In the genomic region with DNA sequence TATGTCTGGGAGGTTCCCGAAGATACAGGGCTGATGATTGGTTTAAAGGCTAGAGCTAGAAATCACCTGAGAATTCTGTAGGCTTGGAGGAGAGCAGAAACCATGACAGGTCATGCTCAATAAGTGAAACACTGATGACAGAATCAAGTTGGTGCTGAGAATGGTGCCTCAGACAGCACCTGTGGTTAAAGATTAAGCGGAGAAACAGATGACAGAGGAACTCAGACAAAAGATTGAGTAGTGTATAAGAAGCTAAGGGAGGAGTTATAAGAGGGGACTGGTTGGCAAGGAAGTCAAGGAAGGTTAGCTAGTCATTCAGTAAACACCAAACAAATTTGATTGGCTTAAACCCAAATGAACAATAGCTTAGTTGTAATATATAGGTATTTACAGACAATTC, we compare ENCODE assay signal across 20 cellular contexts.
"Had no signal": no experiment of that assay in that cellular context is flagged by ENCODE, and none has a peak within 500 bp of the region (broad histone marks: within the 10 kb centered on the region; RNA-seq: fewer than 3 reads in every experiment).

No MANE protein-coding gene starts in this region.

- H3K9ac ChIP-seq: SK-N-SH had no signal

- H3K4me2 ChIP-seq: SK-N-SH had no signal

- DNase-seq: NCI-H1048; NCI-H1105; NCI-H1417; NCI-H1436 treated with DMSO at 0.1 percent for 48 hours; NCI-H1694 treated with DMSO at 0.1 percent for 48 hours; NCI-H1930; NCI-H2081; NCI-H2107; NCI-H2227 treated with DMSO at 0.1 percent for 48 hours; NCI-H524; NCI-H526 treated with DMSO at 0.1 percent for 48 hours; NCI-H748 treated with DMSO at 0.1 percent for 48 hours; NK-92 treated with Interleukin-12 subunit alpha and Interleukin-12 subunit beta, amount 100 ng/mL, for 24 hours; SHP77; SK-N-SH; SW 1271; T-cell had no signal

- H3K9me3 ChIP-seq: SK-N-SH had no signal

- ATAC-seq: Panc1, PC-3, T-cell had no signal

- H3K27ac ChIP-seq: RWPE1 had no signal
